9 cellular contexts compared by ENCODE assay signal in genomic region chr17:63497708-63498483, GRCh38. TPM values are rescaled to one million over a fixed set of nuclear protein-coding genes. Genes with fewer than 3 reads are reported as not detected.
DNase-seq lines count a peak whose midpoint lies in the region; ATAC-seq and TF ChIP-seq lines count a peak whose summit lies in the region.
"Had no signal": no experiment of that assay in that cellular context is flagged by ENCODE, and none has a peak within 500 bp of the region (broad histone marks: within the 10 kb centered on the region; RNA-seq: fewer than 3 reads in every experiment).

No MANE protein-coding gene starts in this region.

- H3K4me1 ChIP-seq in Panc1 (ENCODE audit: control insufficient read depth, insufficient read depth, low read length), result no peaks in the 10 kb centered on the region

- no peak overlapping the region for H3K4me3 ChIP-seq in AG10803 (ENCODE audit: low read length)
- H3K4me3 ChIP-seq in Panc1 (ENCODE audit: low read depth in 2 of 2, low read length in 2 of 2), result no peak overlapping the region

- CTCF ChIA-PET in Panc1 (lab: Charles Lee), result no interaction called here

- in situ Hi-C loops in Panc1 (cut with HindIII; ENCODE audit: low pct_unique_long_range_greater_than_20kb, low sequenced_read_pairs), result no loop called here

- POLR2A ChIA-PET in Panc1 (lab: Charles Lee), result no interaction called here

- TF ChIP-seq CTCF in AG10803 (conservative IDR thresholded peaks at IDR 0.05; ENCODE audit: low read length) (peak; percentile 13; the same call in 1 of the 2 replicates), Panc1 (IDR thresholded peaks at IDR 0.05) (no peak)

- peak; percentile 67 for ATAC-seq in Panc1
- no peak for ATAC-seq in GM18907 (IDR thresholded peaks at IDR 0.05; ENCODE audit: unreplicated experiment)
- ATAC-seq in HG03571 (IDR thresholded peaks at IDR 0.05; ENCODE audit: unreplicated experiment), result no peak

- H3K9me3 ChIP-seq in Panc1 (ENCODE audit: control insufficient read depth, insufficient read depth, low read depth, low read length), result no peaks in the 10 kb centered on the region

- no peak overlapping the region for H3K27ac ChIP-seq in Panc1 (ENCODE audit: low read length)

- intact Hi-C loops in Panc1 (cut with micrococcal nuclease; ENCODE audit: unreplicated experiment), result no loop called here

- no peak for DNase-seq in AG10803 (ENCODE audit: low read depth)
- DNase-seq in H4 (ENCODE audit: low spot score), result peak; percentile 54
- no peak for DNase-seq in Panc1 (ENCODE audit: low read depth, low spot score)
- DNase-seq in iPS-NIHi7 (ENCODE audit: extremely low spot score), result peak; percentile 80
- no peak for DNase-seq in T-helper 1 cell
- DNase-seq in dedifferentiated amniotic fluid mesenchymal stem cell (ENCODE audit: extremely low spot score), result no peak
- DNase-seq: aorta had no signal

- H3K36me3 ChIP-seq in Panc1 (ENCODE audit: control insufficient read depth, insufficient read depth, low read length), result no peaks in the 10 kb centered on the region

- H3K27me3 ChIP-seq in Panc1 (ENCODE audit: control insufficient read depth, insufficient read depth, low read length), result peaks cover 3% of the 10 kb centered on the region; the same call in 1 of the 2 replicates

- BruUV-seq in Panc1 (replicated peaks; lab: Mats Ljungman, UMichigan), result no TSS peak

RNA-seq across cellular contexts. Expression of gene ACE, which starts 21.0 kb away (rescaled TPM):
- not detected in 2 replicates for total RNA-seq in H4 (2014; rRNA removed; shearing (Covaris generic))
- 4.5 TPM for total RNA-seq in Panc1 (2021; ENCODE audit: unreplicated experiment)
- polyA plus RNA-seq in Panc1 (2012; ENCODE audit: insufficient read length), result 2.8 TPM

RNA-seq across cellular contexts. Expression of gene KCNH6, which starts 25.3 kb away (rescaled TPM):
- total RNA-seq in H4 (2014; rRNA removed; shearing (Covaris generic)), result not detected in 2 replicates
- not detected for total RNA-seq in Panc1 (2021; ENCODE audit: unreplicated experiment)
- polyA plus RNA-seq in Panc1 (2012; ENCODE audit: insufficient read length), result 0.07 TPM
- total RNA-seq: aorta had no signal
- polyA plus RNA-seq: aorta had no signal

RNA-seq across cellular contexts. Expression of gene CYB561, which starts 51.8 kb away (rescaled TPM):
- total RNA-seq in H4 (2014; rRNA removed; shearing (Covaris generic)), result 29.1 and 30.9 TPM in 2 replicates
- total RNA-seq in Panc1 (2021; ENCODE audit: unreplicated experiment), result 40.1 TPM
- polyA plus RNA-seq in Panc1 (2012; ENCODE audit: insufficient read length), result 67.2 TPM

RNA-seq across cellular contexts. Expression of gene DCAF7, which starts 52.4 kb away (rescaled TPM):
- total RNA-seq in H4 (2014; rRNA removed; shearing (Covaris generic)), result 50.6 and 62.2 TPM in 2 replicates
- total RNA-seq in Panc1 (2021; ENCODE audit: unreplicated experiment), result 60.4 TPM
- polyA plus RNA-seq in Panc1 (2012; ENCODE audit: insufficient read length), result 45.1 TPM

Comparison
In these comparisons a context has a peak if more than half of its experiments do, and no peak if none do; other contexts are left out.
1. DNase-seq: peak in H4 (single experiment) and iPS-NIHi7 (single experiment); none in AG10803 (single experiment), Panc1 (single experiment), T-helper 1 cell (0 of 5) and dedifferentiated amniotic fluid mesenchymal stem cell (single experiment).